In the genomic region with DNA sequence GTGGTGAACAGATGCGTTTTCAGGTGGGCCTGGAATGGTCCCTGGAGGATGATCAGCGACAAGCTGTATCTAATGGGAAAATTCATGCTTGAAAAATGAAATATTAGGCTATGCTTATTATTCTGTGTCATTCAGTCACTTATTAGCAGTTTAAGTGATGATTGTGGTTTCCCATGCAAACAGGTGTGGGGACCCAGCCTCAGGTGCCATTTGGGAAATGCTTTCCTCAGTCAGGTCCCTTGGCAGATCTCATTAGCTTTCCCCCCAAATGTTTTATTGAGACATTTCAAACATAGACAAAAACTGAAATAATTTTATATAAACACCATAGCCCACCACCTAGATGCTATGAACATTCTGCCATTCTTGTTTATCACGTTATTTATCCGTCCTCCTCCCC, we compare ENCODE assay signal across 8 cellular contexts. TPM values are rescaled to one million over a fixed set of nuclear protein-coding genes. Genes with fewer than 3 reads are reported as not detected.
DNase-seq lines count a peak whose midpoint lies in the region; TF ChIP-seq lines count a peak whose summit lies in the region.

No MANE protein-coding gene starts in this region.

- H2BK5ac ChIP-seq in neuronal stem cell (ENCODE audit: low read length), result no peak overlapping the region

- no peak overlapping the region for H2BK15ac ChIP-seq in neuronal stem cell (ENCODE audit: low read length)

- H3K27me3 Mint-ChIP-seq in Caco-2 (ENCODE audit: insufficient read depth, unreplicated experiment), result no peaks in the 10 kb centered on the region

- H3K4me1 Mint-ChIP-seq in Caco-2 (ENCODE audit: low read depth, unreplicated experiment), result peaks cover 10% of the 10 kb centered on the region

- DNase-seq in Caco-2 (no peak), NB4 (ENCODE audit: low read depth) (no peak), neuronal stem cell (ENCODE audit: low spot score) (no peak), substantia nigra (lab: John Stamatoyannopoulos, UW) (no peak), DMS153 (lab: John Stamatoyannopoulos, UW) (no peak), DMS153 treated with DMSO at 0.1 percent for 48 hours (lab: John Stamatoyannopoulos, UW; ENCODE audit: unreplicated experiment) (no peak)
- no peak for DNase-seq in effector memory CD4-positive, alpha-beta T cell
- DNase-seq in effector CD4-positive, alpha-beta T cell, result no peak

- H2AK5ac ChIP-seq in neuronal stem cell (ENCODE audit: low read depth, low read length), result no peak overlapping the region

- H2BK120ac ChIP-seq in neuronal stem cell (ENCODE audit: low read depth, low read length), result no peak overlapping the region

- H3K9ac ChIP-seq in neuronal stem cell (ENCODE audit: low read depth, low read length, poor library complexity), result no peak overlapping the region

- H3K79me1 ChIP-seq in neuronal stem cell (ENCODE audit: low read depth, low read length), result no peaks in the 10 kb centered on the region

- CTCF ChIA-PET in Caco-2 (lab: Charles Lee), result interaction anchor here (1.2 to 1.4 kb wide), 3 partner anchors 57 to 78 kb away, joined by 3 to 4 read pairs (median 4); no protein-coding TSS in a partner anchor

- H3K27ac ChIP-seq in effector memory CD4-positive, alpha-beta T cell (ENCODE audit: insufficient read depth, low read length, poor library complexity, severe bottlenecking), result no peak overlapping the region
- H3K27ac ChIP-seq in neuronal stem cell (replicated peaks; ENCODE audit: low read length) (no peak overlapping the region), substantia nigra (ENCODE audit: low read depth, low read length, poor library complexity, severe bottlenecking) (no peak overlapping the region)

- POLR2A ChIA-PET in Caco-2 (lab: Charles Lee), result no interaction called here

- no peaks in the 10 kb centered on the region for H3K9me3 Mint-ChIP-seq in Caco-2 (ENCODE audit: unreplicated experiment)

- H3K36me3 ChIP-seq in Caco-2 (ENCODE audit: control insufficient read depth, insufficient read depth, low read length) (no peaks in the 10 kb centered on the region), neuronal stem cell (replicated peaks in 1 of 2; ENCODE audit: control insufficient read depth in 2 of 2, insufficient read depth in 2 of 2, low read length in 2 of 2) (no peaks in the 10 kb centered on the region)
- H3K36me3 ChIP-seq in effector memory CD4-positive, alpha-beta T cell (ENCODE audit: control insufficient read depth, insufficient read depth, low read length), result no peaks in the 10 kb centered on the region

- intact Hi-C loops in Caco-2 (cut with micrococcal nuclease; ENCODE audit: unreplicated experiment), result loop anchor here (2.0 kb wide), 1 partner anchor 74 kb away; no protein-coding TSS in a partner anchor

- no peak overlapping the region for H4K8ac ChIP-seq in neuronal stem cell (ENCODE audit: low read depth, low read length)

- no peaks in the 10 kb centered on the region for H3K36me3 Mint-ChIP-seq in Caco-2 (ENCODE audit: insufficient read depth, unreplicated experiment)

- no peak for TF ChIP-seq POLR2A in NB4 (IDR thresholded peaks at IDR 0.05; ENCODE audit: extremely low read depth, insufficient read length)

- H3K27me3 ChIP-seq in Caco-2 (replicated peaks; ENCODE audit: control insufficient read depth, insufficient read depth, low read length) (no peaks in the 10 kb centered on the region), neuronal stem cell (ENCODE audit: control insufficient read depth in 3 of 3, insufficient read depth in 3 of 3, low read depth in 1 of 3, low read length in 3 of 3) (peaks cover 0 to 36% (median 0%) of the 10 kb centered on the region in 3 experiments)
- H3K27me3 ChIP-seq in effector memory CD4-positive, alpha-beta T cell (replicated peaks; ENCODE audit: control insufficient read depth, insufficient read depth, low read length, poor library complexity, severe bottlenecking), result no peaks in the 10 kb centered on the region

- WGBS in neuronal stem cell (ENCODE audit: extremely low coverage in 2 of 2, insufficient read length in 2 of 2, insufficient replicate concordance in 1 of 2), 2 donors, result no CpG with 5 or more reads among the region's 4 CpGs

- no peak overlapping the region for H2BK12ac ChIP-seq in neuronal stem cell (ENCODE audit: low read length)

- H3K4me3 Mint-ChIP-seq in Caco-2 (ENCODE audit: unreplicated experiment), result peak overlapping the region; percentile 78

- H4K91ac ChIP-seq in neuronal stem cell (ENCODE audit: low read depth, low read length, poor library complexity), result no peak overlapping the region

- no TSS peak for BruUV-seq in Caco-2 (replicated peaks; lab: Mats Ljungman, UMichigan)

- peak overlapping the region; percentile 62 for H3K4me3 ChIP-seq in Caco-2 (ENCODE audit: low read depth, low read length)
- peak overlapping the region; percentile 61 for H3K4me3 ChIP-seq in NB4 (ENCODE audit: low read depth, low read length)
- peak overlapping the region; percentile 25 for H3K4me3 ChIP-seq in effector memory CD4-positive, alpha-beta T cell (ENCODE audit: insufficient read depth, low read depth, low read length, poor library complexity, severe bottlenecking)
- peak overlapping the region; percentile 40 to 88 for H3K4me3 ChIP-seq in neuronal stem cell (ENCODE audit: low read length in 2 of 2)

- no peaks in the 10 kb centered on the region for H3K4me1 ChIP-seq in Caco-2
- H3K4me1 ChIP-seq in effector memory CD4-positive, alpha-beta T cell (ENCODE audit: control insufficient read depth, insufficient read depth, low read length, poor library complexity, severe bottlenecking), result peaks cover 16% of the 10 kb centered on the region
- peaks cover 0 to 6% of the 10 kb centered on the region in 2 donors for H3K4me1 ChIP-seq in neuronal stem cell (ENCODE audit: control insufficient read depth in 2 of 2, insufficient read depth in 1 of 2, low read depth in 1 of 2, low read length in 2 of 2)

- peak overlapping the region; percentile 96 for H2AFZ ChIP-seq in neuronal stem cell (ENCODE audit: low read length)

- H3K4me2 ChIP-seq in neuronal stem cell (ENCODE audit: insufficient read depth, low read length, poor library complexity, severe bottlenecking), result peak overlapping the region; percentile 91

- TF ChIP-seq CTCF in Caco-2 (IDR thresholded peaks at IDR 0.05; ENCODE audit: insufficient read depth in 1 of 2, low read depth in 1 of 2, low read length in 1 of 2, severe bottlenecking in 1 of 2, unreplicated experiment in 1 of 2) (no peak), NB4 (IDR thresholded peaks at IDR 0.05; ENCODE audit: low read depth, low read length) (no peak)

- H3K27ac Mint-ChIP-seq in Caco-2 (ENCODE audit: unreplicated experiment), result no peak overlapping the region

- H3K9me3 ChIP-seq in Caco-2 (no peaks in the 10 kb centered on the region), neuronal stem cell (replicated peaks in 1 of 2; ENCODE audit: control insufficient read depth in 2 of 2, insufficient read depth in 1 of 2, low read depth in 1 of 2, low read length in 2 of 2) (no peaks in the 10 kb centered on the region)
- no peaks in the 10 kb centered on the region for H3K9me3 ChIP-seq in effector memory CD4-positive, alpha-beta T cell (ENCODE audit: control insufficient read depth, low read length)

- H3K14ac ChIP-seq in neuronal stem cell (ENCODE audit: low read length), result no peak overlapping the region

- no peak overlapping the region for H3K4ac ChIP-seq in neuronal stem cell (ENCODE audit: low read length)

- no peak overlapping the region for H3K18ac ChIP-seq in neuronal stem cell (ENCODE audit: low read length)

- peak overlapping the region; percentile 43 for H3K23ac ChIP-seq in neuronal stem cell (ENCODE audit: low read depth, low read length, poor library complexity)

RNA-seq across cellular contexts. Expression of gene SNX10, which starts 0.4 kb away (rescaled TPM):
- 7.6 and 8.8 TPM in 2 replicates for total RNA-seq in Caco-2 (2022)
- polyA plus RNA-seq in neuronal stem cell (2013, experiment 1 of 2), result 9.4 TPM
- 9.6 TPM for polyA plus RNA-seq in neuronal stem cell (2013, experiment 2 of 2)
